Comparison of ENCODE assay signal across 8 cellular contexts in genomic region chr13:38415233-38415632, GRCh38.
DNase-seq lines count a peak whose midpoint lies in the region; ATAC-seq, FAIRE-seq and TF ChIP-seq lines count a peak whose summit lies in the region.

No MANE protein-coding gene starts in this region.

- TF ChIP-seq CTCF in cardiac muscle cell (IDR thresholded peaks at IDR 0.05; ENCODE audit: low read depth, low read length), result no peak

- H3K27me3 ChIP-seq in cardiac muscle cell, result no peaks in the 10 kb centered on the region

- ATAC-seq in GM21360 (IDR thresholded peaks at IDR 0.05; ENCODE audit: unreplicated experiment) (peak; percentile 96), HG03432 (IDR thresholded peaks at IDR 0.05; ENCODE audit: unreplicated experiment) (peak; percentile 97)

- H3K4me3 ChIP-seq in cardiac muscle cell, result no peak overlapping the region

- TF ChIP-seq POLR2A in GM12892 (IDR thresholded peaks at IDR 0.05; ENCODE audit: low read depth, low read length), result peak; percentile 36; the same call in 1 of the 2 replicates

- peak overlapping the region; percentile 78 for H3K27ac ChIP-seq in cardiac muscle cell

- FAIRE-seq in GM12892 (lab: Jason Lieb, UNC), result peak; percentile 89

- H3K9me3 ChIP-seq in cardiac muscle cell (ENCODE audit: low read depth), result no peaks in the 10 kb centered on the region

- no peaks in the 10 kb centered on the region for H3K36me3 ChIP-seq in cardiac muscle cell

- H3K4me1 ChIP-seq in cardiac muscle cell (ENCODE audit: low read depth), result peaks cover 27% of the 10 kb centered on the region

- DNase-seq in GM12892 (ENCODE audit: insufficient read length) (peak; percentile 11), cardiac muscle cell (ENCODE audit: low read depth in 1 of 2, low spot score in 1 of 2) (peak in 1 of 2 donors; percentile 76), AG08396 (ENCODE audit: low spot score) (no peak), SW 1271 (lab: John Stamatoyannopoulos, UW) (no peak), NCI-H345 treated with DMSO at 0.1 percent for 48 hours (lab: John Stamatoyannopoulos, UW; ENCODE audit: unreplicated experiment) (no peak), CD1c-positive myeloid dendritic cell (ENCODE audit: extremely low spot score) (no peak)
